In genomic region chr13:114281351-114282142, GRCh38 we compare ENCODE assay signal across 1 cellular context.
TF ChIP-seq lines count a peak whose summit lies in the region.

TSS of gene UPF3A (plus strand) at chr13:114281601. CDS start at chr13:114281640, 39 bp downstream.

TF ChIP-seq in HepG2, 621 proteins besides CTCF, POLR2A, EP300 and RAD21 (continued from another document and continues in another):
- TF ChIP-seq UBTF (CRISPR knock-in tag; IDR thresholded peaks at IDR 0.05) (peak; percentile 90), ZNF160 (CRISPR knock-in tag; IDR thresholded peaks at IDR 0.05) (peak; percentile 45), ZNF788 (CRISPR knock-in tag; IDR thresholded peaks at IDR 0.05; ENCODE audit: borderline replicate concordance) (peak; percentile 79; the same call in 1 of the 2 replicates), ZMYM3 (CRISPR knock-in tag; IDR thresholded peaks at IDR 0.05) (no peak), CCAR2 (optimal IDR thresholded peaks at IDR 0.05; ENCODE audit: low read depth, low read length) (no peak), TBL1XR1 (IDR thresholded peaks at IDR 0.05; ENCODE audit: borderline replicate concordance, low read length, partially characterized antibody) (no peak), PRPF4 (IDR thresholded peaks at IDR 0.05; ENCODE audit: low read depth, low read length, poor library complexity, severe bottlenecking) (no peak), REPIN1 (CRISPR knock-in tag; IDR thresholded peaks at IDR 0.05; ENCODE audit: borderline replicate concordance, low read depth) (no peak; the same call in 1 of the 2 replicates), ELK4 (CRISPR knock-in tag; IDR thresholded peaks at IDR 0.05; ENCODE audit: borderline replicate concordance) (no peak), ZNF530 (CRISPR knock-in tag; IDR thresholded peaks at IDR 0.05; ENCODE audit: low read depth) (no peak), PHF21A (CRISPR knock-in tag; IDR thresholded peaks at IDR 0.05) (peak; percentile 53; the same call in 1 of the 2 replicates), MTA3 (CRISPR knock-in tag; IDR thresholded peaks at IDR 0.05) (no peak), E2F1 (CRISPR knock-in tag; IDR thresholded peaks at IDR 0.05) (peak; percentile 48; the same call in 1 of the 2 replicates), KLF16 (CRISPR knock-in tag; IDR thresholded peaks at IDR 0.05) (peak in 1 of 2 experiments; percentile 49; a peak in 1 of 4 replicates), ZNF776 (CRISPR knock-in tag; IDR thresholded peaks at IDR 0.05) (no peak), ASH2L (IDR thresholded peaks at IDR 0.05; ENCODE audit: insufficient read length, low read depth, low read length) (peak; percentile 67), FOXA1 (IDR thresholded peaks at IDR 0.05) (no peak), FOXA1 (CRISPR knock-in tag; IDR thresholded peaks at IDR 0.05) (no peak), RNF219 (CRISPR knock-in tag; IDR thresholded peaks at IDR 0.05) (no peak), LBX2 (CRISPR knock-in tag; IDR thresholded peaks at IDR 0.05; ENCODE audit: borderline replicate concordance) (peak; percentile 19; the same call in 1 of the 2 replicates), CEBPG (CRISPR knock-in tag; IDR thresholded peaks at IDR 0.05) (no peak), ZNF121 (CRISPR knock-in tag; IDR thresholded peaks at IDR 0.05) (peak; percentile 97), CBX1 (IDR thresholded peaks at IDR 0.05; ENCODE audit: low read depth) (no peak), CHD2 (IDR thresholded peaks at IDR 0.05; ENCODE audit: low read depth, low read length) (peak; percentile 90), SIX4 (CRISPR knock-in tag; IDR thresholded peaks at IDR 0.05) (no peak), ADNP (CRISPR knock-in tag; IDR thresholded peaks at IDR 0.05) (no peak), AHR (CRISPR knock-in tag; IDR thresholded peaks at IDR 0.05) (peak; percentile 82; the same call in 1 of the 2 replicates), ZNF430 (CRISPR knock-in tag; IDR thresholded peaks at IDR 0.05) (peak; percentile 52), ZSCAN21 (CRISPR knock-in tag; IDR thresholded peaks at IDR 0.05; ENCODE audit: borderline replicate concordance) (no peak; the same call in 1 of the 2 replicates), ZBTB26 (CRISPR knock-in tag; IDR thresholded peaks at IDR 0.05; ENCODE audit: borderline replicate concordance) (no peak; the same call in 1 of the 2 replicates), NKX3-1 (CRISPR knock-in tag; IDR thresholded peaks at IDR 0.05) (no peak), ATF3 (CRISPR knock-in tag; IDR thresholded peaks at IDR 0.05) (peak; percentile 37; the same call in 1 of the 2 replicates), ZNF614 (CRISPR knock-in tag; IDR thresholded peaks at IDR 0.05; ENCODE audit: borderline replicate concordance) (peak; percentile 67; the same call in 1 of the 2 replicates), ZBTB38 (CRISPR knock-in tag; IDR thresholded peaks at IDR 0.05) (no peak; the same call in 1 of the 2 replicates), ARID2 (CRISPR knock-in tag; IDR thresholded peaks at IDR 0.05; ENCODE audit: borderline replicate concordance) (peak; percentile 61; the same call in 1 of the 2 replicates), YEATS4 (CRISPR knock-in tag; IDR thresholded peaks at IDR 0.05; ENCODE audit: borderline replicate concordance) (peak; percentile 87; the same call in 1 of the 2 replicates), ZBTB49 (CRISPR knock-in tag; IDR thresholded peaks at IDR 0.05; ENCODE audit: borderline replicate concordance) (no peak), U2AF2 (IDR thresholded peaks at IDR 0.05; ENCODE audit: low read depth, low read length) (no peak), RAD51 (IDR thresholded peaks at IDR 0.05; ENCODE audit: borderline replicate concordance) (no peak), ZFP37 (CRISPR knock-in tag; IDR thresholded peaks at IDR 0.05; ENCODE audit: borderline replicate concordance) (no peak), ZNF572 (CRISPR knock-in tag; IDR thresholded peaks at IDR 0.05) (no peak), POLR2AphosphoS2 (IDR thresholded peaks at IDR 0.05; ENCODE audit: low read depth, low read length) (no peak), SETDB1 (CRISPR knock-in tag; IDR thresholded peaks at IDR 0.05; ENCODE audit: borderline replicate concordance) (no peak), ZNF18 (CRISPR knock-in tag; IDR thresholded peaks at IDR 0.05; ENCODE audit: insufficient replicate concordance) (no peak), ZNF652 (CRISPR knock-in tag; IDR thresholded peaks at IDR 0.05; ENCODE audit: borderline replicate concordance, low read depth) (no peak), JUND (CRISPR knock-in tag; IDR thresholded peaks at IDR 0.05) (no peak; the same call in 1 of the 2 replicates), BCL3 (CRISPR knock-in tag; IDR thresholded peaks at IDR 0.05) (no peak; the same call in 1 of the 2 replicates), REST (IDR thresholded peaks at IDR 0.05; ENCODE audit: borderline replicate concordance in 1 of 2, low read depth in 1 of 2, low read length in 2 of 2) (no peak)
